8 cellular contexts compared by ENCODE assay signal in the genomic region with DNA sequence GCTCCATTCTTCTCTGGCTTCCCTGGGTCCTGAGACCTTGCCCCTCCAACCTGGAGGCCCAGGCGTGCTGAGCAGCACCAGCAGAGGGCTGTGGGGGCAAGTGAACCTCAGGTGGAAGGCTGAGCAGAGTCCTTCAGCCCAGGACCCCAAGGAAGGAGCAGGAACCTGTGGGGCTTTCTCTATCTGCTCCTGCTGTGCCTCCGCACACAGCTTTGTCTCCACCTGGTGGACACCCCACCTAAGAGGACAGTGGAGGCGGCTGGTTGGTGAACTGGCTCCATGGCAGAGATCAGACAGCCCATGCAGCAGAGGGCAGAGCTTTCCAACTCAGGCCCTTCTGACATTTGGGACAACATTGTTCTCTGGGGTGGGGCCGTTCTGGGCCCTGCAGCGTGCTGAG. TPM values are rescaled to one million over a fixed set of nuclear protein-coding genes. Genes with fewer than 3 reads are reported as not detected.
A peak's percentile ranks its signal among the peaks of the same experiment; 100 is the strongest.
DNase-seq lines count a peak whose midpoint lies in the region; ATAC-seq and TF ChIP-seq lines count a peak whose summit lies in the region.

No MANE protein-coding gene starts in this region.

- POLR2A ChIA-PET in PC-3 (lab: Charles Lee; ENCODE audit: unreplicated experiment) = no interaction called here

- H3K9ac ChIP-seq in PC-3 (ENCODE audit: low read length) = no peak overlapping the region
- H3K9ac ChIP-seq in neural progenitor cell = no peak overlapping the region

- H3K9me3 ChIP-seq in PC-3 (ENCODE audit: low read length) (0 out of 2 replicates have a peak, but pooled peaks cover 5% of the 10 kb centered on the region), neural progenitor cell (ENCODE audit: low read depth) (no peaks in the 10 kb centered on the region)

- H4K20me1 ChIP-seq in PC-3 (ENCODE audit: low read length) (no peaks in the 10 kb centered on the region), neural progenitor cell (ENCODE audit: low read depth) (no peaks in the 10 kb centered on the region)

- DNase-seq in activated CD4-positive, CD25-positive, alpha-beta regulatory T cell (lab: John Stamatoyannopoulos, UW) = no peak
- DNase-seq in PC-3 (peak; percentile 67), astrocyte of the spinal cord (ENCODE audit: low read depth, low spot score) (no peak), neural progenitor cell (ENCODE audit: low spot score) (peak; percentile 52), cerebellar nuclear complex (lab: John Stamatoyannopoulos, UW) (no peak), globus pallidus (ENCODE audit: low spot score) (no peak)

- no peak overlapping the region for H3K4me2 ChIP-seq in PC-3 (ENCODE audit: low read length)
- no peak overlapping the region for H3K4me2 ChIP-seq in neural progenitor cell

- H3K4me3 Mint-ChIP-seq in neural progenitor cell = no peak overlapping the region

- H3K36me3 Mint-ChIP-seq in neural progenitor cell = peaks cover 24% of the 10 kb centered on the region

- peak; percentile 75 for TF ChIP-seq CTCF in PC-3 (conservative IDR thresholded peaks at IDR 0.05; ENCODE audit: low read depth, low read length)
- peak; percentile 48 for TF ChIP-seq CTCF in astrocyte of the spinal cord (IDR thresholded peaks at IDR 0.05; ENCODE audit: low read depth, low read length)
- peak; percentile 49 for TF ChIP-seq CTCF in neural progenitor cell (IDR thresholded peaks at IDR 0.05)

- H3K4me3 ChIP-seq in PC-3 (ENCODE audit: low read length) (no peak overlapping the region), astrocyte of the spinal cord (ENCODE audit: low read depth, low read length) (no peak overlapping the region), neural progenitor cell (no peak overlapping the region)

- no peak overlapping the region for H3K27ac ChIP-seq in PC-3 (ENCODE audit: low read length)
- H3K27ac ChIP-seq in neural progenitor cell = no peak overlapping the region

- in situ Hi-C loops in astrocyte of the spinal cord (cut with HindIII; ENCODE audit: low sequenced_read_pairs) = no loop called here

- peaks cover 14% of the 10 kb centered on the region for H3K9me3 Mint-ChIP-seq in neural progenitor cell

- no TSS peak for BruUV-seq in PC-3 (replicated peaks; lab: Mats Ljungman, UMichigan)

- no peaks in the 10 kb centered on the region for H3K4me1 Mint-ChIP-seq in neural progenitor cell

- H3K36me3 ChIP-seq in PC-3 (ENCODE audit: low read depth, low read length) (no peaks in the 10 kb centered on the region), neural progenitor cell (no peaks in the 10 kb centered on the region)

- intact Hi-C loops in PC-3 (cut with micrococcal nuclease) = no loop called here

- H3F3A ChIP-seq in PC-3 (ENCODE audit: low read length, unreplicated experiment) (no peaks in the 10 kb centered on the region), neural progenitor cell (ENCODE audit: low read depth) (no peaks in the 10 kb centered on the region)

- H3K27ac Mint-ChIP-seq in neural progenitor cell = no peak overlapping the region

- ATAC-seq in activated CD4-positive, CD25-positive, alpha-beta regulatory T cell treated with anti-CD3 and anti-CD28 coated beads, Interleukin-2, amount 50 U/mL, for 24 hours = peak; percentile 43 to 67
- ATAC-seq in PC-3 (peak; percentile 77), HG03135 (IDR thresholded peaks at IDR 0.05; ENCODE audit: unreplicated experiment) (no peak)

- CTCF ChIA-PET in PC-3 (lab: Charles Lee) = interaction anchor here (0.6 to 0.8 kb wide), 2 partner anchors 9 to 87 kb away, joined by 3 read pairs; partner anchors contain the start of gene MRPL54

- H3K27me3 ChIP-seq in PC-3 (ENCODE audit: low read length) = no peaks in the 10 kb centered on the region
- H3K27me3 ChIP-seq in neural progenitor cell = no peaks in the 10 kb centered on the region

- H3K79me2 ChIP-seq in PC-3 (ENCODE audit: low read length) (no peaks in the 10 kb centered on the region), neural progenitor cell (ENCODE audit: low read depth) (no peaks in the 10 kb centered on the region)

- no peaks in the 10 kb centered on the region for H3K27me3 Mint-ChIP-seq in neural progenitor cell (ENCODE audit: insufficient read depth, low read depth)

- H3K4me1 ChIP-seq in PC-3 (ENCODE audit: insufficient read depth, low read length) (no peaks in the 10 kb centered on the region), neural progenitor cell (no peaks in the 10 kb centered on the region)

- H2AFZ ChIP-seq in PC-3 (ENCODE audit: low read length) = no peak overlapping the region
- no peak overlapping the region for H2AFZ ChIP-seq in neural progenitor cell (replicated peaks)

- no peaks in the 10 kb centered on the region for H3K9me2 ChIP-seq in PC-3 (replicated peaks; ENCODE audit: low read length)

RNA-seq across cellular contexts. Expression of gene ZFR2, which starts 19.7 kb away (rescaled TPM):
- total RNA-seq in PC-3 (2014; rRNA removed) (not detected in 2 replicates), neural progenitor cell (ENCODE audit: low replicate concordance) (8.9 and 20.4 TPM in 2 replicates)

RNA-seq across cellular contexts. Expression of gene ATCAY, which starts 31.4 kb away (rescaled TPM):
- total RNA-seq in PC-3 (2014; rRNA removed) (not detected in 2 replicates), neural progenitor cell (ENCODE audit: low replicate concordance) (15.8 and 23.9 TPM in 2 replicates)

Comparison
In these comparisons a context has a peak if more than half of its experiments do, and no peak if none do; other contexts are left out.
1. DNase-seq: peak in PC-3 (single experiment) and neural progenitor cell (single experiment); none in activated CD4-positive, CD25-positive, alpha-beta regulatory T cell (0 of 4), astrocyte of the spinal cord (single experiment), cerebellar nuclear complex (0 of 2) and globus pallidus (single experiment).
2. RNA of gene ATCAY, which starts 31.4 kb away (total RNA-seq): 15.8 to 23.9 TPM in neural progenitor cell; not detected in PC-3; every median in the first group is over 10 times any median in the second.
3. Peak in every context shown above with its lines, with median percentiles within 50 percentile points of each other: CTCF ChIP-seq.